ENCODE assay signal across 20 cellular contexts in genomic region chr16:24957887-24958286, GRCh38.
"Had no signal": no experiment of that assay in that cellular context is flagged by ENCODE, and none has a peak within 500 bp of the region (broad histone marks: within the 10 kb centered on the region; RNA-seq: fewer than 3 reads in every experiment).

No MANE protein-coding gene starts in this region.

- H3K27me3 ChIP-seq: breast epithelium, suprapubic skin, vagina had no signal

- H3K27ac ChIP-seq: breast epithelium, lower lobe of right lung, suprapubic skin, vagina had no signal

- H3K4me1 ChIP-seq: breast epithelium, lower lobe of right lung, suprapubic skin, vagina had no signal

- H3K4me1 Mint-ChIP-seq: nephron progenitor cell had no signal

- H3K4me3 Mint-ChIP-seq: activated CD4-positive, alpha-beta T cell treated with anti-CD3 and anti-CD28 coated beads, Interleukin-2, amount 10 ng/mL, durations not matched to agents 24 days and 14 days; activated CD8-positive, alpha-beta T cell treated with anti-CD3 and anti-CD28 coated beads for 36 hours; activated T-cell treated with anti-CD3 and anti-CD28 coated beads, Interleukin-2, amount 50 U/mL, for 24 hours; nephron progenitor cell; stimulated activated naive CD8-positive, alpha-beta T cell treated with anti-CD3 and anti-CD28 coated beads, Interleukin-15, Interleukin-2, amounts not matched to agents 100 ng/mL and 50 ng/mL, for 24 hours had no signal

- H3K27ac Mint-ChIP-seq: activated CD4-positive, alpha-beta T cell treated with anti-CD3 and anti-CD28 coated beads, Interleukin-2, amount 10 ng/mL, durations not matched to agents 24 days and 14 days; activated CD8-positive, alpha-beta T cell treated with anti-CD3 and anti-CD28 coated beads for 36 hours had no signal

- H3K9me3 ChIP-seq: lower lobe of right lung, suprapubic skin, vagina had no signal

- ATAC-seq: activated CD8-positive, alpha-beta T cell treated with anti-CD3 and anti-CD28 coated beads for 36 hours; lower lobe of right lung had no signal

- H3K27me3 Mint-ChIP-seq: activated CD4-positive, alpha-beta T cell treated with anti-CD3 and anti-CD28 coated beads, Interleukin-2, amount 10 ng/mL, durations not matched to agents 24 days and 14 days; activated CD8-positive, alpha-beta T cell treated with anti-CD3 and anti-CD28 coated beads for 36 hours; activated T-cell treated with anti-CD3 and anti-CD28 coated beads, Interleukin-2, amount 50 U/mL, for 24 hours; stimulated activated naive CD8-positive, alpha-beta T cell treated with anti-CD3 and anti-CD28 coated beads, Interleukin-15, Interleukin-2, amounts not matched to agents 100 ng/mL and 50 ng/mL, for 24 hours had no signal

- H3K4me3 ChIP-seq: breast epithelium, lower lobe of right lung, suprapubic skin, vagina had no signal

- DNase-seq: activated CD4-positive, alpha-beta T cell treated with anti-CD3 and anti-CD28 coated beads, Interleukin-2, amount 10 ng/mL, durations not matched to agents 24 days and 14 days; activated CD8-positive, alpha-beta T cell treated with anti-CD3 and anti-CD28 coated beads for 36 hours; activated naive CD4-positive, alpha-beta T cell treated with anti-CD3 and anti-CD28 coated beads, Interleukin-2, amount 50 U/mL, for 16 hours; activated T-cell treated with anti-CD3 and anti-CD28 coated beads, Interleukin-2, amount 50 U/mL, for 24 hours; cerebellar nuclear complex; cortex of kidney; effector CD8-positive, alpha-beta T cell; lower lobe of right lung; nephron progenitor cell; nucleus accumbens; posterior cingulate gyrus; stimulated activated CD4-positive, alpha-beta T cell treated with anti-CD3 and anti-CD28 coated beads, Interleukin-12 subunit alpha, Interleukin-12 subunit beta, amount 100 ng/mL, for 4 hours; stimulated activated CD4-positive, alpha-beta T cell treated with anti-CD3 and anti-CD28 coated beads, Interleukin-1b, Interleukin-23, amount 100 ng/mL, for 48 hours; stimulated activated CD8-positive, alpha-beta memory T cell treated with anti-CD3 and anti-CD28 coated beads, Interleukin-4, amount 100 ng/mL, for 48 hours; T-helper 9 cell; trophoblast cell had no signal
